20 cellular contexts compared by ENCODE assay signal in the genomic region with DNA sequence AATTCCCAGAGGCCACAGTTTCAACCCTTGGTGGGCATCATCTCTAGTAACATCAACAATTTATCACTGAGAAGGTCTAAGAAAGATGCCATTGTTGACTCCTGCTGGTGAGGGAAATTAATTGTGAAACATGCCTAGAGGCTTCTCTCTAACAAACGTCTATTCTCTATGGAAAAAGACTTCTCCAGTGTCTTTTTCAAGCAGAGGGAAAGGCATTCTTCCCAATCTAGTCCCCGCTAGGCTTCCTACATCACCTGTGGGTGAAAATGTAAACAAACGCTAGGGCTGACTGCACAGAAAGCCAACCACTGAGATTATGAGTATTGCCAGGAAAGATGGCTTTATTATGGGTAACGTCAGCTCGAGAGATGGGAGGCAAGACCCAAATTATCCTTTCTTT.
A peak's percentile ranks its signal among the peaks of the same experiment; 100 is the strongest.
DNase-seq lines count a peak whose midpoint lies in the region; ATAC-seq, FAIRE-seq and TF ChIP-seq lines count a peak whose summit lies in the region.
"Had no signal": no experiment of that assay in that cellular context is flagged by ENCODE, and none has a peak within 500 bp of the region (broad histone marks: within the 10 kb centered on the region; RNA-seq: fewer than 3 reads in every experiment).

No MANE protein-coding gene starts in this region.

- H3K4me1 ChIP-seq in H1 (replicated peaks in 1 of 4; ENCODE audit: control insufficient read depth in 3 of 4, insufficient read depth in 4 of 4, low read length in 3 of 4): no peaks in the 10 kb centered on the region
- H3K4me1 ChIP-seq: BE2C, BLaER1 had no signal

- no peak overlapping the region for H4K8ac ChIP-seq in H1 (ENCODE audit: extremely low read depth, insufficient read depth, low read length)

- DNase-seq in SK-MEL-5 (ENCODE audit: low read depth, low spot score) (peak; percentile 91), H1 (ENCODE audit: low read depth in 1 of 2, low spot score in 2 of 2) (no peak), D341Med (ENCODE audit: low spot score) (no peak)
- DNase-seq: 8988T; ACHN; BE2C; C1 segment of cervical spinal cord; CD4-positive, alpha-beta memory T cell; CD4-positive, CD25-positive, alpha-beta regulatory T cell; CD8-positive, alpha-beta memory T cell; DMS79 treated with DMSO at 0.1 percent for 48 hours; GF-D8 had no signal

- H4K91ac ChIP-seq in H1 (replicated peaks; ENCODE audit: insufficient read length, low read length): no peak overlapping the region

- no peaks in the 10 kb centered on the region for H3K23me2 ChIP-seq in H1 (ENCODE audit: low read depth, low read length)

- no peak overlapping the region for H3K27ac ChIP-seq in H1 (ENCODE audit: low read depth, low read length)
- H3K27ac ChIP-seq: BLaER1 had no signal

- no peak overlapping the region for H4K5ac ChIP-seq in H1 (ENCODE audit: insufficient read length, low read depth, low read length)

- TF ChIP-seq RAD21 in H1 (IDR thresholded peaks at IDR 0.05 in 1 of 2, conservative IDR thresholded peaks at IDR 0.05 in 1 of 2; ENCODE audit: low read depth in 2 of 2, low read length in 2 of 2): no peak

- no peaks in the 10 kb centered on the region for H3K79me1 ChIP-seq in H1 (ENCODE audit: low read depth, low read length)

- H3K56ac ChIP-seq in H1 (replicated peaks; ENCODE audit: insufficient read length, low read depth, low read length): no peak overlapping the region

- ATAC-seq in GM19324 (IDR thresholded peaks at IDR 0.05; ENCODE audit: low FRiP score, unreplicated experiment) (no peak), GM21528 (IDR thresholded peaks at IDR 0.05; ENCODE audit: low FRiP score, unreplicated experiment) (no peak)

- H2BK120ac ChIP-seq in H1 (replicated peaks; ENCODE audit: low read depth, low read length): no peak overlapping the region

- no peak overlapping the region for H3K18ac ChIP-seq in H1 (ENCODE audit: extremely low read depth, low read length)

- POLR2A ChIA-PET in H1 (lab: Charles Lee; ENCODE audit: partially characterized antibody): no interaction called here

- no peak for TF ChIP-seq CTCF in H1 (IDR thresholded peaks at IDR 0.05; ENCODE audit: control extremely low read depth in 1 of 3, insufficient read depth in 1 of 3, low read depth in 1 of 3, low read length in 3 of 3)

- H3K9me3 ChIP-seq in H1 (ENCODE audit: insufficient read depth in 2 of 2, low read depth in 1 of 2, low read length in 1 of 2): peaks cover 0 to 4% of the 10 kb centered on the region in 2 experiments; a peak in 1 of 4 replicates
- H3K9me3 ChIP-seq: BE2C had no signal

- H3K79me2 ChIP-seq in H1 (ENCODE audit: control insufficient read depth in 1 of 2, insufficient read depth in 2 of 2, low read length in 2 of 2): no peaks in the 10 kb centered on the region

- no peak for TF ChIP-seq POLR2A in H1 (IDR thresholded peaks at IDR 0.05; ENCODE audit: control extremely low read depth in 1 of 2, low read depth in 2 of 2, low read length in 2 of 2)

- H2AK5ac ChIP-seq in H1 (ENCODE audit: low read depth, low read length): no peak overlapping the region

- CTCF ChIA-PET in H1 (lab: Charles Lee; ENCODE audit: partially characterized antibody): no interaction called here

- FAIRE-seq in H1 (lab: Jason Lieb, UNC): no peak
- FAIRE-seq: A204.1, D721Med, G401.6, GM12891, GM19239 had no signal

- no peak overlapping the region for H3K14ac ChIP-seq in H1 (ENCODE audit: insufficient read length)

- no peak overlapping the region for H3K9ac ChIP-seq in H1 (replicated peaks in 1 of 4; ENCODE audit: extremely low read depth in 1 of 4, low read depth in 3 of 4, low read length in 3 of 4)
- H3K9ac ChIP-seq: BLaER1 had no signal

- no peak overlapping the region for H2BK12ac ChIP-seq in H1 (ENCODE audit: low read depth, low read length)

- WGBS in H1 (ENCODE audit: extremely low coverage in 1 of 2, insufficient coverage in 1 of 2, insufficient read length in 1 of 2, insufficient replicate concordance in 2 of 2, low coverage in 1 of 2, low lambda C conversion rate in 2 of 2, missing lambda C conversion rate in 1 of 2), 2 experiments: 97% methylated on average over 5 of the region's 5 CpGs; no CpG with 5 or more reads in 1 of the 2 experiments

- peak overlapping the region; percentile 42; the same call in 1 of the 2 replicates for H2AFZ ChIP-seq in H1 (ENCODE audit: low read length)

- H3K4me2 ChIP-seq in H1 (ENCODE audit: insufficient read depth in 1 of 2, low read depth in 2 of 2, low read length in 2 of 2): no peak overlapping the region
- H3K4me2 ChIP-seq: BLaER1 had no signal

- TF ChIP-seq EP300 in H1 (IDR thresholded peaks at IDR 0.05; ENCODE audit: borderline replicate concordance in 1 of 2, low read depth in 2 of 2, low read length in 2 of 2): no peak

- no peak overlapping the region for H3K4me3 ChIP-seq in H1 (ENCODE audit: extremely low read depth in 1 of 4, insufficient read depth in 2 of 4, low read depth in 3 of 4, low read length in 4 of 4)
- H3K4me3 ChIP-seq: BLaER1 had no signal

- no peak overlapping the region for H3K23ac ChIP-seq in H1 (ENCODE audit: insufficient read length)

- no peaks in the 10 kb centered on the region for H3K36me3 ChIP-seq in H1 (ENCODE audit: control insufficient read depth in 2 of 4, insufficient read depth in 4 of 4, low read length in 3 of 4)
- H3K36me3 ChIP-seq: BE2C, BLaER1 had no signal

- H3K27me3 ChIP-seq in H1 (replicated peaks in 1 of 4; ENCODE audit: control insufficient read depth in 3 of 4, extremely low read depth in 1 of 4, insufficient read depth in 3 of 4, low read length in 3 of 4): no peaks in the 10 kb centered on the region
- H3K27me3 ChIP-seq: BE2C, BLaER1 had no signal

- no peak overlapping the region for H3K4ac ChIP-seq in H1 (replicated peaks; ENCODE audit: insufficient read length, low read depth, low read length)

- no peak overlapping the region for H2BK15ac ChIP-seq in H1 (ENCODE audit: low read length)

- no peak overlapping the region for H2BK20ac ChIP-seq in H1 (ENCODE audit: low read length)

- H2BK5ac ChIP-seq in H1 (ENCODE audit: low read depth, low read length): no peak overlapping the region

- H4K20me1 ChIP-seq in H1 (replicated peaks in 1 of 2; ENCODE audit: control insufficient read depth in 1 of 2, insufficient read depth in 2 of 2, low read length in 2 of 2): no peaks in the 10 kb centered on the region
- H4K20me1 ChIP-seq: BLaER1 had no signal

- in situ Hi-C loops in SK-MEL-5 (cut with HindIII; ENCODE audit: low pct_unique_long_range_greater_than_20kb, low sequenced_read_pairs): no loop called here

TF ChIP-seq in H1, 55 proteins besides CTCF, POLR2A, EP300 and RAD21:
- TF ChIP-seq BCL11A (IDR thresholded peaks at IDR 0.05; ENCODE audit: low read depth in 2 of 2, low read length in 2 of 2) (no peak), YY1 (IDR thresholded peaks at IDR 0.05; ENCODE audit: low read depth, low read length) (no peak), EGR1 (IDR thresholded peaks at IDR 0.05; ENCODE audit: borderline replicate concordance, low read depth, low read length) (no peak), CBX5 (IDR thresholded peaks at IDR 0.05; ENCODE audit: low read depth, low read length) (no peak), ASH2L (IDR thresholded peaks at IDR 0.05; ENCODE audit: low read length) (no peak), SP4 (IDR thresholded peaks at IDR 0.05; ENCODE audit: low read length) (no peak), SIN3A (conservative IDR thresholded peaks at IDR 0.05 in 1 of 2, IDR thresholded peaks at IDR 0.05 in 1 of 2; ENCODE audit: low read depth in 1 of 2, low read length in 2 of 2) (no peak), JUN (IDR thresholded peaks at IDR 0.05; ENCODE audit: low read depth, low read length) (no peak), KDM1A (IDR thresholded peaks at IDR 0.05; ENCODE audit: borderline replicate concordance, low read length) (no peak), HDAC6 (IDR thresholded peaks at IDR 0.05; ENCODE audit: low read depth, low read length) (no peak)
